25 cellular contexts compared by ENCODE assay signal in the genomic region with DNA sequence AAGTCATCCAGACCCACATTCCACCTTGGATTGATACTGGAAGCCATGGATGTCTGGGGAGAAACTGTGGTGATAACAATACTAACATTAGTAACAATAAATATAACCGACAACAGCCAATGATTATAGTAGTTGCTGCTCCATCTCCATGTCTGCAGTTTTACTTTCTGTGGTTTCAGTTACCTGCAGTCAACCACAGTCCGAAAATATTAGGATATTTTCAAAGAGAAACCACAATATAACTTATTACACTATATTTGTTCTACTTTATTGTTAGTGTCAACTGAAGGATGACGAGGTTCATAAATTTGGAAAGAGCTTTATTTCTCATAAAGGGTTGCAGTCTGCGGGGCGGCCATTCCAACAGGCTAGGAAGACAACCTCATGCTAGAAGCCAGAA.
"Had no signal": no experiment of that assay in that cellular context is flagged by ENCODE, and none has a peak within 500 bp of the region (broad histone marks: within the 10 kb centered on the region; RNA-seq: fewer than 3 reads in every experiment).

No MANE protein-coding gene starts in this region.

- ATAC-seq: effector memory CD8-positive, alpha-beta T cell; gastrocnemius medialis; left cardiac atrium; left lung; mucosa of descending colon; right cardiac atrium; stimulated activated memory B cell treated with anti-CD40 and anti-IgM and Interleukin-4, amounts not matched to agents 10 μg/mL and 1 μg/mL and 100 μg/mL, for 72 hours; stimulated activated naive CD8-positive, alpha-beta T cell treated with anti-CD3 and anti-CD28 coated beads, Interleukin-15, Interleukin-2, amounts not matched to agents 100 U/mL and 50 U/mL, for 24 hours had no signal

- FAIRE-seq: endometrium, urothelium cell line had no signal

- H3K9me3 Mint-ChIP-seq: effector memory CD8-positive, alpha-beta T cell; mesothelial cell of epicardium; naive B cell; nephron; neural progenitor cell; stimulated activated memory B cell treated with anti-CD40 and anti-IgM and Interleukin-4, amounts not matched to agents 10 μg/mL and 1 μg/mL and 100 μg/mL, for 72 hours had no signal

- H3K27ac ChIP-seq: gastrocnemius medialis, left lung, neural progenitor cell, prostate gland, sigmoid colon, spleen, testis, upper lobe of left lung had no signal

- H3K27ac Mint-ChIP-seq: mesothelial cell of epicardium had no signal

- H3K4me2 ChIP-seq: neural progenitor cell had no signal

- H3K27me3 ChIP-seq: gastrocnemius medialis, left lung, neural progenitor cell, sigmoid colon, spleen, testis, tibial nerve, upper lobe of left lung had no signal

- H3K4me1 ChIP-seq: prostate gland had no signal

- H3K27me3 Mint-ChIP-seq: effector memory CD8-positive, alpha-beta T cell; stimulated activated memory B cell treated with anti-CD40 and anti-IgM and Interleukin-4, amounts not matched to agents 10 μg/mL and 1 μg/mL and 100 μg/mL, for 72 hours had no signal

- H2AFZ ChIP-seq: neural progenitor cell had no signal

- H3K4me3 Mint-ChIP-seq: effector memory CD8-positive, alpha-beta T cell; mesothelial cell of epicardium; neural progenitor cell; stimulated activated memory B cell treated with anti-CD40 and anti-IgM and Interleukin-4, amounts not matched to agents 10 μg/mL and 1 μg/mL and 100 μg/mL, for 72 hours had no signal

- DNase-seq: cortex of kidney; effector memory CD8-positive, alpha-beta T cell; foreskin fibroblast; gastrocnemius medialis; left cardiac atrium; left lung; mesenchymal stem cell; mucosa of descending colon; naive B cell; right cardiac atrium; sigmoid colon; spleen; stimulated activated CD4-positive, alpha-beta T cell treated with anti-CD3 and anti-CD28 coated beads, Interleukin-4, amount 100 ng/mL, for 4 hours; stimulated activated naive CD8-positive, alpha-beta T cell treated with anti-CD3 and anti-CD28 coated beads, Interleukin-15, Interleukin-2, amounts not matched to agents 100 U/mL and 50 U/mL, for 24 hours; substantia nigra; testis; upper lobe of left lung had no signal

- H3K9ac ChIP-seq: neural progenitor cell had no signal

- H3K36me3 ChIP-seq: gastrocnemius medialis, left lung, neural progenitor cell, prostate gland, sigmoid colon, spleen, tibial nerve, upper lobe of left lung had no signal

- H3K4me3 ChIP-seq: gastrocnemius medialis, left lung, mucosa of descending colon, neural progenitor cell, prostate gland, sigmoid colon, spleen, testis, tibial nerve, upper lobe of left lung had no signal

- H3K36me3 Mint-ChIP-seq: mesothelial cell of epicardium, naive B cell, neural progenitor cell had no signal

- H3K9me3 ChIP-seq: gastrocnemius medialis, left lung, mucosa of descending colon, prostate gland, sigmoid colon, spleen, testis, tibial nerve, upper lobe of left lung had no signal
